Comparison of ENCODE assay signal across 8 cellular contexts in the genomic region with DNA sequence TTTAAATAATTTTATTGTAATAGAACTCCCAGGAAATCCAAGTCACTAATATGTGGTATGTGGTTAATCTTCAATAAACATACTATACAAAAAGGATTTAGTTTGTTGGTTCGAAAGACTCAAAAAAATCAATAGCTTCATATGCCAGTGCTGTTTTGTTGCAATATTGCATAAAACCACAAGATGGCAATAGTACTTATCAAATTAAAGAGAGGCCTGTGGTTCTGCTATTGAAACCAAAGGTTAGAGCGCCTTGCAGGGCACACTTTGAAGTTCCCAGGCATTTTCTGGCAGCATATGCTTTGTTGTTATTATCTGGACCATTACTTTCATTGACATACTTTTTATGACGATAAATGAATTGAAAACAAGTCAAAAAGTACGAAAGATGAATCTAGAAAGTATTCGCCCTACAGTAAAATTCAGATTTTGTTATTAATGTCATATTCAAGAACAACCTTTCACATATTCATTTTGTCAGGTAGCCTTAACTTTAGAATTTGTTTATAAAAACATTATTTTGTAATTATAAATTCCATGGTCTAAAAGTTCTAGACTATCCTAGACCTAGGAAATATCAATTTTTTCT.
DNase-seq lines count a peak whose midpoint lies in the region; ATAC-seq, FAIRE-seq and TF ChIP-seq lines count a peak whose summit lies in the region.

No MANE protein-coding gene starts in this region.

- WGBS in small intestine, 3 donors, result 25 to 40% (median 34%) methylated on average over 5 of the region's 5 CpGs

- intact Hi-C loops in ascending aorta (cut with DNase I), result no loop called here

- ATAC-seq in GM19397 (IDR thresholded peaks at IDR 0.05; ENCODE audit: unreplicated experiment) (peak; percentile 66), HG03565 (IDR thresholded peaks at IDR 0.05; ENCODE audit: unreplicated experiment) (peak; percentile 73), GM19023 (IDR thresholded peaks at IDR 0.05; ENCODE audit: unreplicated experiment) (no peak)

- peak; percentile 78 for FAIRE-seq in small intestine (lab: Jason Lieb, UNC)

- no peaks in the 10 kb centered on the region for H3K9me3 ChIP-seq in ascending aorta
- no peaks in the 10 kb centered on the region for H3K9me3 ChIP-seq in small intestine (ENCODE audit: control insufficient read depth, low read depth)

- H3K4me1 ChIP-seq in ascending aorta (no peaks in the 10 kb centered on the region), small intestine (ENCODE audit: control insufficient read depth in 2 of 2, insufficient read depth in 1 of 2, low read depth in 1 of 2, low read length in 1 of 2) (no peaks in the 10 kb centered on the region)

- H3K27ac ChIP-seq in ascending aorta (no peak overlapping the region), small intestine (ENCODE audit: low read depth in 1 of 2, low read length in 1 of 2) (no peak overlapping the region)

- H3K36me3 ChIP-seq in ascending aorta (no peaks in the 10 kb centered on the region), small intestine (ENCODE audit: control insufficient read depth in 2 of 2, insufficient read depth in 2 of 2, low read length in 2 of 2) (no peaks in the 10 kb centered on the region)

- peak in 2 of 3 experiments; percentile 32 to 39 for TF ChIP-seq CTCF in ascending aorta (IDR thresholded peaks at IDR 0.05)

- H3K4me3 ChIP-seq in ascending aorta, result no peak overlapping the region
- H3K4me3 ChIP-seq in small intestine (ENCODE audit: low read depth in 1 of 2, low read length in 2 of 2), result no peak overlapping the region

- H3K27me3 ChIP-seq in ascending aorta (no peaks in the 10 kb centered on the region), small intestine (ENCODE audit: control insufficient read depth in 2 of 2, insufficient read depth in 2 of 2, low read length in 2 of 2) (no peaks in the 10 kb centered on the region)

- peak; percentile 78 for DNase-seq in DMS114 treated with DMSO at 0.1 percent for 48 hours (lab: John Stamatoyannopoulos, UW; ENCODE audit: unreplicated experiment)
- DNase-seq in NCI-H526 (lab: John Stamatoyannopoulos, UW), result peak; percentile 39 to 67
- DNase-seq in ascending aorta (ENCODE audit: low spot score in 2 of 2), result no peak
- peak; percentile 6 for DNase-seq in hepatic stellate cell (ENCODE audit: low spot score)
- DNase-seq in small intestine, result peak; percentile 64

Comparison
In these comparisons a context has a peak if more than half of its experiments do, and no peak if none do; other contexts are left out.
1. DNase-seq: peak in DMS114 treated with DMSO at 0.1 percent for 48 hours (single experiment), NCI-H526 (2 of 2), hepatic stellate cell (single experiment) and small intestine (single experiment); none in ascending aorta (0 of 2).